ENCODE assay signal across 21 cellular contexts in the genomic region with DNA sequence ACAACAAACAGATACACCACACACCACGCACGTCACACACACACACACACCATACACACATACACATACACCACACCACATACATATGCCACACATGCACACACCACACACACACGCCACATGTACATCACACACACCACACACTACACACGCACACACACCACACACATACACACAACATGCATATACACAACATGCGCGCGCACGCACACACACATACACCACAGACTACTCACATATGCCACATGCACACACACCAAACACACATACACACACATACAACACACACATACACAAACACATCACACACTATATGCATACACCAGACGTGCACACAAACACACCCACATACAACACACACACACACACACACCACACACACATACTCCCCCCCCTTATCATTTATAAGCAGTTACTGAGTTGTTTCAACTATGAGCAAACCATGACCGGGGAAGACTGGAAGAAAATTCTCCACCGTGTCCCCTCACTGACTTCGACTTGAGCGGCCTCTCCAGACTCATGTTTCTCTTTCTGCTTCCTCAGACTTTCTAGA.
DNase-seq lines count a peak whose midpoint lies in the region; ATAC-seq, FAIRE-seq and TF ChIP-seq lines count a peak whose summit lies in the region.
"Had no signal": no experiment of that assay in that cellular context is flagged by ENCODE, and none has a peak within 500 bp of the region (broad histone marks: within the 10 kb centered on the region; RNA-seq: fewer than 3 reads in every experiment).

No MANE protein-coding gene starts in this region.

- H3K4me2 ChIP-seq in HepG2 (ENCODE audit: low read depth, low read length) (no peak overlapping the region), neuronal stem cell (ENCODE audit: insufficient read depth, low read length, poor library complexity, severe bottlenecking) (no peak overlapping the region)

- peaks cover 21% of the 10 kb centered on the region for H3K4me1 ChIP-seq in HepG2 (ENCODE audit: insufficient read depth, low read length)
- H3K4me1 ChIP-seq in right lobe of liver, result peaks cover 0 to 13% (median 2%) of the 10 kb centered on the region in 4 donors
- H3K4me1 ChIP-seq in neuronal stem cell (ENCODE audit: control insufficient read depth in 2 of 2, insufficient read depth in 1 of 2, low read depth in 1 of 2, low read length in 2 of 2), result peaks cover 2 to 12% of the 10 kb centered on the region in 2 donors
- H3K4me1 ChIP-seq: Caco-2 had no signal

- H2BK15ac ChIP-seq in neuronal stem cell (ENCODE audit: low read length), result no peak overlapping the region

- 96% methylated on average over 13 of the region's 13 CpGs for WGBS in HepG2 (ENCODE audit: low lambda C conversion rate)
- WGBS in right lobe of liver (ENCODE audit: insufficient coverage, low coverage, low lambda C conversion rate, missing lambda C conversion rate), result 89% methylated on average over 11 of the region's 13 CpGs
- WGBS in neuronal stem cell (ENCODE audit: extremely low coverage in 2 of 2, insufficient read length in 2 of 2, insufficient replicate concordance in 1 of 2), 2 donors, result 100% methylated on average over 4 of the region's 13 CpGs; no CpG with 5 or more reads in 1 of the 2 donors

- no peak overlapping the region for H4K91ac ChIP-seq in neuronal stem cell (ENCODE audit: low read depth, low read length, poor library complexity)

- H3K27ac Mint-ChIP-seq in endothelial cell (ENCODE audit: unreplicated experiment), result peak overlapping the region; percentile 65
- H3K27ac Mint-ChIP-seq: B cell; CD4-positive, alpha-beta T cell had no signal

- TF ChIP-seq RAD21 in HepG2 (CRISPR knock-in tag; IDR thresholded peaks at IDR 0.05), result no peak

- H4K8ac ChIP-seq in neuronal stem cell (ENCODE audit: low read depth, low read length), result no peak overlapping the region

- H4K20me1 ChIP-seq in HepG2 (ENCODE audit: insufficient read depth, low read length), result peaks cover 3% of the 10 kb centered on the region; the same call in 1 of the 2 replicates

- H3K79me2 ChIP-seq in HepG2 (ENCODE audit: insufficient read depth, low read length), result no peaks in the 10 kb centered on the region

- ATAC-seq in HepG2, result no peak
- ATAC-seq in right lobe of liver, result no peak
- ATAC-seq: GM12878, PC-3 had no signal

- no peak overlapping the region for H2BK5ac ChIP-seq in neuronal stem cell (ENCODE audit: low read length)

- no peak for TF ChIP-seq CTCF in HepG2 (CRISPR knock-in tag; IDR thresholded peaks at IDR 0.05)
- no peak for TF ChIP-seq CTCF in right lobe of liver (IDR thresholded peaks at IDR 0.05)
- no peak for TF ChIP-seq CTCF in endothelial cell (IDR thresholded peaks at IDR 0.05; ENCODE audit: unreplicated experiment)

- DNase-seq in HepG2 (ENCODE audit: low spot score) (no peak), right lobe of liver (no peak), endothelial cell (ENCODE audit: low spot score) (no peak), neuronal stem cell (ENCODE audit: low spot score) (no peak), Kasumi-1 (lab: John Stamatoyannopoulos, UW) (no peak), G401 (ENCODE audit: low spot score) (no peak), NCI-H345 treated with DMSO at 0.1 percent for 48 hours (lab: John Stamatoyannopoulos, UW; ENCODE audit: unreplicated experiment) (no peak)
- DNase-seq: Caco-2; CD4-positive, alpha-beta T cell; DMS153; NCI-H1417 treated with DMSO at 0.1 percent for 48 hours; NCI-H1930; NCI-H345; NCI-H526; PC-3; RPMI8226; SHP77 treated with DMSO at 0.1 percent for 48 hours had no signal

- H3K4me3 ChIP-seq in HepG2 (replicated peaks in 1 of 3; ENCODE audit: insufficient read depth in 1 of 3, low read depth in 2 of 3, low read length in 3 of 3) (no peak overlapping the region), right lobe of liver (no peak overlapping the region), neuronal stem cell (ENCODE audit: low read length in 2 of 2) (peak overlapping the region in 1 of 2 donors; percentile 71)
- H3K4me3 ChIP-seq: GM12878 had no signal

- H3K4me1 Mint-ChIP-seq in endothelial cell (ENCODE audit: unreplicated experiment), result peaks cover 35% of the 10 kb centered on the region

- H3K9me3 ChIP-seq in HepG2 (ENCODE audit: low read length), result no peaks in the 10 kb centered on the region
- no peaks in the 10 kb centered on the region for H3K9me3 ChIP-seq in right lobe of liver
- peaks cover 0 to 3% of the 10 kb centered on the region in 2 donors for H3K9me3 ChIP-seq in neuronal stem cell (replicated peaks in 1 of 2; ENCODE audit: control insufficient read depth in 2 of 2, insufficient read depth in 1 of 2, low read depth in 1 of 2, low read length in 2 of 2)
- H3K9me3 ChIP-seq: Caco-2 had no signal

- no peak overlapping the region for H3K9ac ChIP-seq in HepG2 (ENCODE audit: insufficient read depth, low read depth, low read length)
- H3K9ac ChIP-seq in neuronal stem cell (ENCODE audit: low read depth, low read length, poor library complexity), result peak overlapping the region; percentile 73

- peak; percentile 78 for FAIRE-seq in HepG2 (lab: Jason Lieb, UNC)
- FAIRE-seq: GM12878, GM18507, H54 had no signal

- no peak overlapping the region for H2BK12ac ChIP-seq in neuronal stem cell (ENCODE audit: low read length)

- TF ChIP-seq POLR2A in HepG2 (IDR thresholded peaks at IDR 0.05; ENCODE audit: insufficient read depth in 1 of 2, low read depth in 2 of 2, low read length in 2 of 2), result no peak
- no peak for TF ChIP-seq POLR2A in right lobe of liver (IDR thresholded peaks at IDR 0.05)

- BruUV-seq in HepG2 (replicated peaks; lab: Mats Ljungman, UMichigan), result no TSS peak

- H2AFZ ChIP-seq in HepG2 (ENCODE audit: low read length) (no peak overlapping the region), neuronal stem cell (ENCODE audit: low read length) (no peak overlapping the region)

- H3K36me3 ChIP-seq in HepG2 (replicated peaks in 1 of 2; ENCODE audit: control insufficient read depth in 1 of 2, insufficient read depth in 2 of 2, low read length in 2 of 2) (no peaks in the 10 kb centered on the region), right lobe of liver (no peaks in the 10 kb centered on the region), neuronal stem cell (replicated peaks in 1 of 2; ENCODE audit: control insufficient read depth in 2 of 2, insufficient read depth in 2 of 2, low read length in 2 of 2) (no peaks in the 10 kb centered on the region)

- H3K27me3 ChIP-seq in HepG2 (ENCODE audit: control insufficient read depth in 1 of 2, insufficient read depth in 2 of 2, low read length in 2 of 2) (no peaks in the 10 kb centered on the region), right lobe of liver (no peaks in the 10 kb centered on the region), neuronal stem cell (ENCODE audit: control insufficient read depth in 3 of 3, insufficient read depth in 3 of 3, low read depth in 1 of 3, low read length in 3 of 3) (peaks cover 0 to 11% (median 0%) of the 10 kb centered on the region in 3 experiments)

- H2AK5ac ChIP-seq in neuronal stem cell (ENCODE audit: low read depth, low read length), result no peak overlapping the region

- H3K4ac ChIP-seq in neuronal stem cell (ENCODE audit: low read length), result no peak overlapping the region

- in situ Hi-C loops in HepG2 (cut with HindIII; ENCODE audit: extremely low pct_ligation_motif_present, low pct_unique_long_range_greater_than_20kb), result no loop called here
- in situ Hi-C loops in G401 (cut with HindIII; ENCODE audit: low sequenced_read_pairs), result no loop called here

- H3K4me3 Mint-ChIP-seq in endothelial cell (ENCODE audit: unreplicated experiment), result peak overlapping the region; percentile 4
- H3K4me3 Mint-ChIP-seq: B cell; CD4-positive, alpha-beta T cell had no signal

- H3K18ac ChIP-seq in neuronal stem cell (ENCODE audit: low read length), result no peak overlapping the region

- TF ChIP-seq EP300 in HepG2 (IDR thresholded peaks at IDR 0.05; ENCODE audit: low read depth in 2 of 2, low read length in 2 of 2) (no peak), HepG2 (CRISPR knock-in tag; IDR thresholded peaks at IDR 0.05; ENCODE audit: borderline replicate concordance) (no peak)

- H3K27ac ChIP-seq in HepG2 (ENCODE audit: extremely low read length, insufficient read depth, low read length) (no peak overlapping the region), right lobe of liver (no peak overlapping the region), neuronal stem cell (replicated peaks; ENCODE audit: low read length) (no peak overlapping the region)

- no peak overlapping the region for H2BK120ac ChIP-seq in neuronal stem cell (ENCODE audit: low read depth, low read length)

- H3K23ac ChIP-seq in neuronal stem cell (ENCODE audit: low read depth, low read length, poor library complexity), result peak overlapping the region; percentile 32

- POLR2A ChIA-PET in HepG2 (lab: Yijun Ruan, JAX), result no interaction called here

- CTCF ChIA-PET in HepG2 (lab: Yijun Ruan, JAX; ENCODE audit: low intra/inter-chr PET ratio, low total read pairs), result no interaction called here

- no peaks in the 10 kb centered on the region for H3K9me3 Mint-ChIP-seq in endothelial cell (ENCODE audit: unreplicated experiment)
- H3K9me3 Mint-ChIP-seq: CD4-positive, alpha-beta T cell had no signal

- H3K36me3 Mint-ChIP-seq in endothelial cell (ENCODE audit: low read depth, unreplicated experiment), result peaks cover 6% of the 10 kb centered on the region

- H3K27me3 Mint-ChIP-seq in endothelial cell (ENCODE audit: unreplicated experiment), result peaks cover 9% of the 10 kb centered on the region

- no peaks in the 10 kb centered on the region for H3K79me1 ChIP-seq in neuronal stem cell (ENCODE audit: low read depth, low read length)

- H3K14ac ChIP-seq in neuronal stem cell (ENCODE audit: low read length), result peak overlapping the region; percentile 72

- intact Hi-C loops in HepG2 (cut with micrococcal nuclease; ENCODE audit: unreplicated experiment) (no loop called here), right lobe of liver (cut with DNase I) (no loop called here)

TF ChIP-seq in HepG2, 621 proteins besides CTCF, POLR2A, EP300 and RAD21 (continues in another document):
- TF ChIP-seq NCOA2 (CRISPR knock-in tag; IDR thresholded peaks at IDR 0.05), result no peak
